8 cellular contexts compared by ENCODE assay signal in the genomic region with DNA sequence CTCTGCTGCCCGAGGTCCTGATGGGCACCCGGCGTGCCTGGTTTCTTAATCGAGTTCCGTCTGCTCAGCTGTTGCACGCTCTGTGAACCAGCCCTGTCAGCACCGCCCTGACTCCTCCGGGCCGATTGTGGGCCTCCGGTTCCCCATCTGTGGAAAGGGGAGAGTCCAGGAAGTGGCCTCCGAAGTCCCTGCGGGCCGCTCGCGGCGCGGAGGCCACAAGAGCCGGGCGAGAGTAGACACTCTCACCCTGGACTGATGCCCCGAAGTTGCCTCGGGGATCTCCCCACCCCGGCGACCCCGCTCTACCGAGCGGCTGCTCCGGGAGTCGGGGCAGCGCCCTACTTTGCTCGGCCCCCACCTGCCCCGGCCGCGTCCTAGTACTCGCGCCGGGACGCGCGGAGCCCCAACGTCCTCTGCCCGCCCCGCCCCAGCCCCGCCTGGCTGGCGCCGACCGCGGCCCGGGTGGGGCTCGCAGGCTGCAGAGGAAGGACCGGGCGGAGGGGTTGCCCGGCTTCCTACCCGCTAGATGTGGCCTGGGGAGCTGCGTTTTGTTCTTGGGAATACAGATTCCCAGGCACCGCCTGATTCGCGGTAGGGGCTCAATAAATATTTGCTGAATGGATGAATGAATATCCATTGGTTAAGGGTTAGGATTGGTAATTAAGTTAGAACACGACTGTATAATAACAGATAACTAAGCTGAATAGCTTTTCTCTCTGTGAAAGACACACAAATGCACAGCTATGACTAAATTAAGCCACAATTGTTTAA. TPM values are rescaled to one million over a fixed set of nuclear protein-coding genes. Genes with fewer than 3 reads are reported as not detected.
DNase-seq lines count a peak whose midpoint lies in the region; ATAC-seq, FAIRE-seq and TF ChIP-seq lines count a peak whose summit lies in the region.

No MANE protein-coding gene starts in this region.

- H3K18ac ChIP-seq in H1 (ENCODE audit: extremely low read depth, low read length): peak overlapping the region; percentile 51
- peak overlapping the region; percentile 96 for H3K18ac ChIP-seq in mesendoderm (ENCODE audit: low read length)

- H4K20me1 ChIP-seq in H1 (replicated peaks in 1 of 2; ENCODE audit: control insufficient read depth in 1 of 2, insufficient read depth in 2 of 2, low read length in 2 of 2): peaks cover 2 to 6% of the 10 kb centered on the region in 2 experiments

- H3K4me1 ChIP-seq in H1 (replicated peaks in 1 of 4; ENCODE audit: control insufficient read depth in 3 of 4, insufficient read depth in 4 of 4, low read length in 3 of 4) (peaks cover 3 to 14% (median 7%) of the 10 kb centered on the region in 4 experiments), mesendoderm (ENCODE audit: control insufficient read depth, low read depth, low read length) (peaks cover 3% of the 10 kb centered on the region)

- H3K27me3 ChIP-seq in H1 (replicated peaks in 1 of 4; ENCODE audit: control insufficient read depth in 3 of 4, extremely low read depth in 1 of 4, insufficient read depth in 3 of 4, low read length in 3 of 4): no peaks in the 10 kb centered on the region
- no peaks in the 10 kb centered on the region for H3K27me3 ChIP-seq in mesendoderm (ENCODE audit: insufficient read depth, low read length, poor library complexity)

- H4K8ac ChIP-seq in H1 (ENCODE audit: extremely low read depth, insufficient read depth, low read length) (peak overlapping the region; percentile 95; the same call in 1 of the 2 replicates), mesendoderm (ENCODE audit: low read depth, low read length) (peak overlapping the region; percentile 65)

- POLR2A ChIA-PET in H1 (lab: Charles Lee; ENCODE audit: partially characterized antibody): interaction anchor here (0.6 to 1.2 kb wide), 8 partner anchors 10 to 235 kb away, joined by 3 to 4 read pairs (median 3); no protein-coding TSS in a partner anchor

- TF ChIP-seq CTCF in H1 (IDR thresholded peaks at IDR 0.05; ENCODE audit: control extremely low read depth in 1 of 3, insufficient read depth in 1 of 3, low read depth in 1 of 3, low read length in 3 of 3): no peak

- no peak overlapping the region for H2BK12ac ChIP-seq in H1 (ENCODE audit: low read depth, low read length)

- H3K4ac ChIP-seq in H1 (replicated peaks; ENCODE audit: insufficient read length, low read depth, low read length) (peak overlapping the region; percentile 53), mesendoderm (ENCODE audit: low read depth, low read length) (peak overlapping the region; percentile 86)

- H3K79me2 ChIP-seq in H1 (ENCODE audit: control insufficient read depth in 1 of 2, insufficient read depth in 2 of 2, low read length in 2 of 2): peaks cover 2 to 28% of the 10 kb centered on the region in 2 experiments; a peak in 2 of 4 replicates
- H3K79me2 ChIP-seq in mesendoderm (ENCODE audit: control insufficient read depth, insufficient read depth, low read length): peaks cover 22% of the 10 kb centered on the region

- H3K23ac ChIP-seq in H1 (ENCODE audit: insufficient read length) (no peak overlapping the region), mesendoderm (ENCODE audit: low read length) (no peak overlapping the region)

- H2AK5ac ChIP-seq in H1 (ENCODE audit: low read depth, low read length): no peak overlapping the region
- no peak overlapping the region for H2AK5ac ChIP-seq in mesendoderm (ENCODE audit: low read length)

- H3K56ac ChIP-seq in H1 (replicated peaks; ENCODE audit: insufficient read length, low read depth, low read length) (peak overlapping the region; percentile 90), mesendoderm (ENCODE audit: low read length) (peak overlapping the region; percentile 98)

- ATAC-seq in GM19452 (IDR thresholded peaks at IDR 0.05; ENCODE audit: unreplicated experiment): peak; percentile 27
- ATAC-seq in HG03558 (IDR thresholded peaks at IDR 0.05; ENCODE audit: extremely low read depth, unreplicated experiment): peak; percentile 14

- 0 out of 2 replicates have a peak overlapping the region, but pooled peaks have one; percentile 13 for H2AFZ ChIP-seq in H1 (ENCODE audit: low read length)

- DNase-seq in COLO829 (ENCODE audit: low spot score): peak; percentile 64
- peak; percentile 52 for DNase-seq in NCI-H526 treated with DMSO at 0.1 percent for 48 hours (lab: John Stamatoyannopoulos, UW)
- peak; percentile 66 to 73 for DNase-seq in activated CD4-positive, alpha-beta T cell treated with anti-CD3 and anti-CD28 coated beads, Interleukin-2, amount 50 U/mL, for 48 hours
- peak in 1 of 2 experiments; percentile 85 for DNase-seq in H1 (ENCODE audit: low read depth in 1 of 2, low spot score in 2 of 2)
- DNase-seq in mesendoderm: peak; percentile 85
- DNase-seq in stimulated activated CD8-positive, alpha-beta memory T cell treated with anti-CD3 and anti-CD28 coated beads, Interleukin-4, amount 100 ng/mL, for 48 hours: peak; percentile 74

- H3K79me1 ChIP-seq in H1 (ENCODE audit: low read depth, low read length): peaks cover 4% of the 10 kb centered on the region; the same call in 1 of the 2 replicates
- H3K79me1 ChIP-seq in mesendoderm (ENCODE audit: low read length): peaks cover 3% of the 10 kb centered on the region

- peak overlapping the region; percentile 75 to 98 for H3K4me2 ChIP-seq in H1 (ENCODE audit: insufficient read depth in 1 of 2, low read depth in 2 of 2, low read length in 2 of 2)
- peak overlapping the region; percentile 92 for H3K4me2 ChIP-seq in mesendoderm (ENCODE audit: low read length)

- no peak for TF ChIP-seq EP300 in H1 (IDR thresholded peaks at IDR 0.05; ENCODE audit: borderline replicate concordance in 1 of 2, low read depth in 2 of 2, low read length in 2 of 2)

- peak in 1 of 2 experiments; percentile 58; a peak in 2 of 3 replicates for TF ChIP-seq POLR2A in H1 (IDR thresholded peaks at IDR 0.05; ENCODE audit: control extremely low read depth in 1 of 2, low read depth in 2 of 2, low read length in 2 of 2)

- H2BK120ac ChIP-seq in H1 (replicated peaks; ENCODE audit: low read depth, low read length): no peak overlapping the region
- H2BK120ac ChIP-seq in mesendoderm (ENCODE audit: low read depth, low read length): peak overlapping the region; percentile 35

- H3K4me3 ChIP-seq in H1 (ENCODE audit: extremely low read depth in 1 of 4, insufficient read depth in 2 of 4, low read depth in 3 of 4, low read length in 4 of 4) (peak overlapping the region; percentile 82 to 98 (median 82)), mesendoderm (ENCODE audit: low read length) (peak overlapping the region; percentile 77)

- H3K9ac ChIP-seq in H1 (replicated peaks in 1 of 4; ENCODE audit: extremely low read depth in 1 of 4, low read depth in 3 of 4, low read length in 3 of 4) (peak overlapping the region; percentile 71 to 85 (median 78)), mesendoderm (ENCODE audit: low read length) (peak overlapping the region; percentile 95)

- no peaks in the 10 kb centered on the region for H3K9me3 ChIP-seq in H1 (ENCODE audit: insufficient read depth in 2 of 2, low read depth in 1 of 2, low read length in 1 of 2)

- H2BK5ac ChIP-seq in H1 (ENCODE audit: low read depth, low read length) (peak overlapping the region; percentile 92), mesendoderm (ENCODE audit: low read length) (peak overlapping the region; percentile 96)

- CTCF ChIA-PET in H1 (lab: Charles Lee; ENCODE audit: partially characterized antibody): interaction anchor here (0.5 to 1.0 kb wide), 3 partner anchors 33 to 152 kb away, joined by 3 to 5 read pairs (median 3); no protein-coding TSS in a partner anchor

- TF ChIP-seq RAD21 in H1 (IDR thresholded peaks at IDR 0.05 in 1 of 2, conservative IDR thresholded peaks at IDR 0.05 in 1 of 2; ENCODE audit: low read depth in 2 of 2, low read length in 2 of 2): no peak

- peak overlapping the region; percentile 99 for H4K5ac ChIP-seq in H1 (ENCODE audit: insufficient read length, low read depth, low read length)
- H4K5ac ChIP-seq in mesendoderm (ENCODE audit: low read length): no peak overlapping the region

- WGBS in H1 (ENCODE audit: extremely low coverage in 1 of 2, insufficient coverage in 1 of 2, insufficient read length in 1 of 2, insufficient replicate concordance in 2 of 2, low coverage in 1 of 2, low lambda C conversion rate in 2 of 2, missing lambda C conversion rate in 1 of 2), 2 experiments: 2% methylated on average over 23 of the region's 58 CpGs; no CpG with 5 or more reads in 1 of the 2 experiments
- WGBS in mesendoderm (ENCODE audit: extremely low coverage, insufficient coverage, low lambda C conversion rate): no CpG with 5 or more reads among the region's 58 CpGs

- no peak overlapping the region for H3K14ac ChIP-seq in H1 (ENCODE audit: insufficient read length)

- no peak overlapping the region for H2BK20ac ChIP-seq in H1 (ENCODE audit: low read length)

- H3K27ac ChIP-seq in H1 (ENCODE audit: low read depth, low read length): peak overlapping the region; percentile 86
- H3K27ac ChIP-seq in mesendoderm (ENCODE audit: low read depth, low read length): peak overlapping the region; percentile 100

- no peak for FAIRE-seq in H1 (lab: Jason Lieb, UNC)

- peak overlapping the region; percentile 85 for H4K91ac ChIP-seq in H1 (replicated peaks; ENCODE audit: insufficient read length, low read length)

- H3K36me3 ChIP-seq in H1 (ENCODE audit: control insufficient read depth in 2 of 4, insufficient read depth in 4 of 4, low read length in 3 of 4) (no peaks in the 10 kb centered on the region), mesendoderm (ENCODE audit: control insufficient read depth, insufficient read depth, low read length) (no peaks in the 10 kb centered on the region)

- H3K23me2 ChIP-seq in H1 (ENCODE audit: low read depth, low read length): peaks cover 12% of the 10 kb centered on the region

- H2BK15ac ChIP-seq in H1 (ENCODE audit: low read length): no peak overlapping the region; the same call in 1 of the 2 replicates
- H2BK15ac ChIP-seq in mesendoderm (replicated peaks; ENCODE audit: low read depth): no peak overlapping the region

RNA-seq across cellular contexts. Expression of a gene that starts 0.9 kb away (rescaled TPM):
- 6.7 and 8.2 TPM in 2 replicates for total RNA-seq in H1 (2021; fragmentation: NEBNext Ultra II Directional; extraction: Animal tissue kit (Norgen Biotek cat#: 25700))
- polyA plus RNA-seq in H1 (2011; rRNA removed): 2.0 and 2.2 TPM in 2 replicates
- polyA plus RNA-seq in H1 (2011; cell fraction: cytosol; rRNA removed): 3.9 TPM
- 3.5 TPM for polyA plus RNA-seq in H1 (2011; cell fraction: nucleus; rRNA removed)
- 2.6 to 5.1 TPM (median 3.0 TPM) in 4 replicates for polyA plus RNA-seq in H1 (2012, experiment 1 of 2)
- polyA plus RNA-seq in H1 (2012, experiment 2 of 2): 0.59 TPM
- polyA plus RNA-seq in H1 (2013, experiment 1 of 2): 4.4 TPM
- polyA plus RNA-seq in H1 (2013, experiment 2 of 2): 3.9 TPM
- polyA minus RNA-seq in H1 (2011; rRNA and poly(A)+ RNA removed): 3.1 and 3.4 TPM in 2 replicates
- polyA minus RNA-seq in H1 (2011; cell fraction: cytosol; rRNA and poly(A)+ RNA removed): 5.0 TPM
- 5.7 TPM for polyA minus RNA-seq in H1 (2011; cell fraction: nucleus; rRNA and poly(A)+ RNA removed)
- polyA plus RNA-seq in mesendoderm (2013, experiment 1 of 2): 6.9 TPM
- 6.8 TPM for polyA plus RNA-seq in mesendoderm (2013, experiment 2 of 2)

RNA-seq across cellular contexts. Expression of a gene that starts 30.9 kb away (rescaled TPM):
- 10.5 and 11.2 TPM in 2 replicates for total RNA-seq in H1 (2021; fragmentation: NEBNext Ultra II Directional; extraction: Animal tissue kit (Norgen Biotek cat#: 25700))
- 3.3 and 3.8 TPM in 2 replicates for polyA plus RNA-seq in H1 (2011; rRNA removed)
- polyA plus RNA-seq in H1 (2011; cell fraction: cytosol; rRNA removed): 7.9 TPM
- 3.3 TPM for polyA plus RNA-seq in H1 (2011; cell fraction: nucleus; rRNA removed)
- polyA plus RNA-seq in H1 (2012, experiment 1 of 2): 9.9 to 11.6 TPM (median 10.5 TPM) in 4 replicates
- 3.3 TPM for polyA plus RNA-seq in H1 (2012, experiment 2 of 2)
- 7.0 TPM for polyA plus RNA-seq in H1 (2013, experiment 1 of 2)
- 7.1 TPM for polyA plus RNA-seq in H1 (2013, experiment 2 of 2)
- polyA minus RNA-seq in H1 (2011; rRNA and poly(A)+ RNA removed): 1.5 and 2.0 TPM in 2 replicates
- 3.2 TPM for polyA minus RNA-seq in H1 (2011; cell fraction: cytosol; rRNA and poly(A)+ RNA removed)
- polyA minus RNA-seq in H1 (2011; cell fraction: nucleus; rRNA and poly(A)+ RNA removed): 2.5 TPM
- polyA plus RNA-seq in mesendoderm (2013, experiment 1 of 2): 9.2 TPM
- 9.3 TPM for polyA plus RNA-seq in mesendoderm (2013, experiment 2 of 2)

RNA-seq across cellular contexts. Expression of a gene that starts 35.6 kb away (rescaled TPM):
- 11.5 and 13.7 TPM in 2 replicates for total RNA-seq in H1 (2021; fragmentation: NEBNext Ultra II Directional; extraction: Animal tissue kit (Norgen Biotek cat#: 25700))
- 7.0 and 9.6 TPM in 2 replicates for polyA plus RNA-seq in H1 (2011; rRNA removed)
- 10.8 TPM for polyA plus RNA-seq in H1 (2011; cell fraction: cytosol; rRNA removed)
- 5.7 TPM for polyA plus RNA-seq in H1 (2011; cell fraction: nucleus; rRNA removed)
- 13.5 to 19.7 TPM (median 15.7 TPM) in 4 replicates for polyA plus RNA-seq in H1 (2012, experiment 1 of 2)
- polyA plus RNA-seq in H1 (2012, experiment 2 of 2): 7.9 TPM
- polyA plus RNA-seq in H1 (2013, experiment 1 of 2): 13.4 TPM
- 16.3 TPM for polyA plus RNA-seq in H1 (2013, experiment 2 of 2)
- polyA minus RNA-seq in H1 (2011; rRNA and poly(A)+ RNA removed): 4.1 and 4.9 TPM in 2 replicates
- polyA minus RNA-seq in H1 (2011; cell fraction: cytosol; rRNA and poly(A)+ RNA removed): 4.0 TPM
- 7.2 TPM for polyA minus RNA-seq in H1 (2011; cell fraction: nucleus; rRNA and poly(A)+ RNA removed)
- polyA plus RNA-seq in mesendoderm (2013, experiment 1 of 2): 12.7 TPM
- 13.6 TPM for polyA plus RNA-seq in mesendoderm (2013, experiment 2 of 2)
